In the genomic region with DNA sequence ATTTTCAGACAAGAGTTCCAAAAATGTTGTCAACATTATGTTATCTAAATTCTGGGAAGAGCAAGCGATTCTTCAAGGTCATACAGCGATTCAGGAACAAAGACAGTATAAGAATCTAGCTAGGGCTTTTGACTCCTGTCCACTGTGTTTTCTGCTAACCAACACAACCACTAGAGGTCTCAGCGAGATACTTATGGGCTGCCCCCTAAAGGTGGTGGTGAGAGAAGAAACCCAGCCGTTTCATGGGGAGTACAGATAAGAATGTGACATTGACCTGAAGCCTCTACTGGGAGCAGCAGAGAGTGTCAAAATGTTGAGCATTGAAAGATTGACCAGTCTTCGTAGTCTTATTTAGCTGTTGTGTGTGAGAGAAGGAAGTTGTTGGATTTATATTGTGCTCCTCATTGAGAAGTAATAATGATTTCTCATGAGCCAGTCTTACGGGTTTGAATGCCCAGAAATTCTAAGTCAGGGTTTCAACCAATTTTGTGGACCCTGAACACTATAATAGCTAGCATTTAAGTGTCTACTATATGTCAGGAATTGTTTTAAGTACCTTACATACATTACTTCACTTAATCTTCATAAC, we compare ENCODE assay signal across 8 cellular contexts.
DNase-seq lines count a peak whose midpoint lies in the region; ATAC-seq and TF ChIP-seq lines count a peak whose summit lies in the region.

No MANE protein-coding gene starts in this region.

- H3K9me3 ChIP-seq in esophagus muscularis mucosa = no peaks in the 10 kb centered on the region

- no peaks in the 10 kb centered on the region for H3K36me3 ChIP-seq in esophagus muscularis mucosa

- H3K27me3 ChIP-seq in esophagus muscularis mucosa = no peaks in the 10 kb centered on the region

- ATAC-seq in GM19395 (IDR thresholded peaks at IDR 0.05; ENCODE audit: unreplicated experiment) (peak; percentile 100), HG03432 (IDR thresholded peaks at IDR 0.05; ENCODE audit: unreplicated experiment) (peak; percentile 100)
- ATAC-seq in activated CD8-positive, alpha-beta T cell treated with anti-CD3 and anti-CD28 coated beads for 36 hours = peak; percentile 100

- intact Hi-C loops in activated CD8-positive, alpha-beta T cell treated with anti-CD3 and anti-CD28 coated beads for 36 hours (cut with micrococcal nuclease) = no loop called here
- intact Hi-C loops in esophagus muscularis mucosa (cut with DNase I) = no loop called here

- TF ChIP-seq EP300 in esophagus muscularis mucosa (IDR thresholded peaks at IDR 0.05) = no peak

- no peak overlapping the region for H3K4me3 Mint-ChIP-seq in activated CD8-positive, alpha-beta T cell treated with anti-CD3 and anti-CD28 coated beads for 36 hours
- no peak overlapping the region for H3K4me3 Mint-ChIP-seq in neural crest cell

- DNase-seq in D341Med (ENCODE audit: low spot score) (peak; percentile 79), NCI-H524 (lab: John Stamatoyannopoulos, UW) (peak; percentile 9 to 62), esophagus muscularis mucosa (ENCODE audit: extremely low spot score) (no peak), neural crest cell (ENCODE audit: low read depth, low spot score) (peak; percentile 30), amniotic stem cell (lab: John Stamatoyannopoulos, UW) (no peak)
- peak; percentile 71 for DNase-seq in activated CD8-positive, alpha-beta T cell treated with anti-CD3 and anti-CD28 coated beads for 36 hours

- peak; percentile 89 for TF ChIP-seq CTCF in activated CD8-positive, alpha-beta T cell treated with anti-CD3 and anti-CD28 coated beads for 36 hours (IDR thresholded peaks at IDR 0.05)
- TF ChIP-seq CTCF in esophagus muscularis mucosa (IDR thresholded peaks at IDR 0.05) (peak; percentile 61 to 72 (median 63)), neural crest cell (conservative IDR thresholded peaks at IDR 0.05) (peak; percentile 79)

- peaks cover 6% of the 10 kb centered on the region for H3K4me1 Mint-ChIP-seq in activated CD8-positive, alpha-beta T cell treated with anti-CD3 and anti-CD28 coated beads for 36 hours (ENCODE audit: low read depth)
- peaks cover 15% of the 10 kb centered on the region for H3K4me1 Mint-ChIP-seq in neural crest cell

- CTCF ChIA-PET in activated CD8-positive, alpha-beta T cell treated with anti-CD3 and anti-CD28 coated beads for 36 hours (lab: Charles Lee) = interaction anchor here (0.6 to 4.0 kb wide), 52 partner anchors 10 to 465 kb away, joined by 3 to 42 read pairs (median 5); a partner anchor contains a TSS

- no peaks in the 10 kb centered on the region for H3K27me3 Mint-ChIP-seq in activated CD8-positive, alpha-beta T cell treated with anti-CD3 and anti-CD28 coated beads for 36 hours
- no peaks in the 10 kb centered on the region for H3K27me3 Mint-ChIP-seq in neural crest cell (ENCODE audit: low read depth)

- H3K9me3 Mint-ChIP-seq in activated CD8-positive, alpha-beta T cell treated with anti-CD3 and anti-CD28 coated beads for 36 hours = peaks cover 3% of the 10 kb centered on the region
- peaks cover 25% of the 10 kb centered on the region for H3K9me3 Mint-ChIP-seq in neural crest cell

- no peak overlapping the region for H3K4me3 ChIP-seq in esophagus muscularis mucosa

- peaks cover 0 to 13% (median 7%) of the 10 kb centered on the region in 4 donors for H3K4me1 ChIP-seq in esophagus muscularis mucosa

- no peaks in the 10 kb centered on the region for H3K36me3 Mint-ChIP-seq in activated CD8-positive, alpha-beta T cell treated with anti-CD3 and anti-CD28 coated beads for 36 hours (ENCODE audit: low read depth)
- peaks cover 16% of the 10 kb centered on the region for H3K36me3 Mint-ChIP-seq in neural crest cell (ENCODE audit: low read depth)

- no peak for TF ChIP-seq POLR2A in esophagus muscularis mucosa (IDR thresholded peaks at IDR 0.05; ENCODE audit: low read depth)

- POLR2A ChIA-PET in activated CD8-positive, alpha-beta T cell treated with anti-CD3 and anti-CD28 coated beads for 36 hours (lab: Charles Lee) = interaction anchor here (0.6 kb wide), 1 partner anchor 169 kb away, joined by 3 read pairs; no protein-coding TSS in a partner anchor

- no peak overlapping the region for H3K27ac Mint-ChIP-seq in activated CD8-positive, alpha-beta T cell treated with anti-CD3 and anti-CD28 coated beads for 36 hours
- H3K27ac Mint-ChIP-seq in neural crest cell (ENCODE audit: unreplicated experiment) = no peak overlapping the region

- 49% methylated on average over 6 of the region's 6 CpGs for WGBS in esophagus muscularis mucosa

- no peak overlapping the region for H3K27ac ChIP-seq in esophagus muscularis mucosa (replicated peaks in 1 of 4)

Comparison
In these comparisons a context has a peak if more than half of its experiments do, and no peak if none do; other contexts are left out.
1. DNase-seq: peak in D341Med (single experiment), NCI-H524 (2 of 2), activated CD8-positive, alpha-beta T cell treated with anti-CD3 and anti-CD28 coated beads for 36 hours (single experiment) and neural crest cell (single experiment); none in esophagus muscularis mucosa (single experiment) and amniotic stem cell (single experiment).
2. Peak in every context shown above with its lines, with median percentiles within 50 percentile points of each other: ATAC-seq and CTCF ChIP-seq.